ENCODE assay signal across 22 cellular contexts in genomic region chr1:35316264-35316663, GRCh38.
"Had no signal": no experiment of that assay in that cellular context is flagged by ENCODE, and none has a peak within 500 bp of the region (broad histone marks: within the 10 kb centered on the region; RNA-seq: fewer than 3 reads in every experiment).

No MANE protein-coding gene starts in this region.

- FAIRE-seq: endometrium had no signal

- H3K4me3 ChIP-seq: hepatocyte, lower lobe of right lung, sigmoid colon, spleen, thoracic aorta, upper lobe of right lung had no signal

- H3K9me3 ChIP-seq: lower lobe of right lung, sigmoid colon, spleen, thoracic aorta, upper lobe of right lung had no signal

- DNase-seq: activated CD4-positive, alpha-beta T cell treated with anti-CD3 and anti-CD28 coated beads, Interleukin-2, amount 50 U/mL, for 1 hour; activated CD8-positive, alpha-beta memory T cell treated with anti-CD3 and anti-CD28 coated beads, Interleukin-2, amount 50 U/mL, for 4 hours; activated naive CD4-positive, alpha-beta T cell treated with anti-CD3 and anti-CD28 coated beads, Interleukin-2, amount 50 U/mL, for 16 hours; activated T-cell treated with anti-CD3 and anti-CD28 coated beads, Interleukin-2, amount 50 U/mL, for 4 hours; aorta; cerebellar nuclear complex; cortex of kidney; foreskin fibroblast; left cardiac atrium; lower lobe of right lung; sigmoid colon; spleen; stimulated activated naive B cell treated with anti-CD40 and anti-IgM and Interleukin-4, amounts not matched to agents 10 μg/mL and 1 μg/mL and 100 μg/mL, for 72 hours; T-cell; T-helper 9 cell; upper lobe of right lung had no signal

- H2AFZ ChIP-seq: hepatocyte, parathyroid adenoma had no signal

- ATAC-seq: activated CD4-positive, CD25-positive, alpha-beta regulatory T cell treated with anti-CD3 and anti-CD28 coated beads, Interleukin-2, amount 50 U/mL, for 24 hours; activated T-cell treated with anti-CD3 and anti-CD28 coated beads, Interleukin-2, amount 50 U/mL, for 4 hours; left cardiac atrium; lower lobe of right lung; natural killer cell treated with Interleukin-12 subunit alpha and Interleukin-12 subunit beta and Interleukin-15 and Interleukin-18, amount 100 ng/mL, for 72 hours; stimulated activated naive B cell treated with anti-CD40 and anti-IgM and Interleukin-4, amounts not matched to agents 10 μg/mL and 1 μg/mL and 100 μg/mL, for 72 hours; T-cell; upper lobe of right lung had no signal

- H3K27ac ChIP-seq: hepatocyte, lower lobe of right lung, parathyroid adenoma, sigmoid colon, spleen, thoracic aorta, upper lobe of right lung had no signal

- H3K4me2 ChIP-seq: hepatocyte had no signal

- H3K9ac ChIP-seq: parathyroid adenoma had no signal

- H3K4me1 ChIP-seq: lower lobe of right lung, parathyroid adenoma, upper lobe of right lung had no signal

- H3K36me3 ChIP-seq: lower lobe of right lung, thoracic aorta had no signal

- H3K27me3 ChIP-seq: hepatocyte, sigmoid colon, spleen, upper lobe of right lung had no signal
